Comparison of ENCODE assay signal across 14 cellular contexts in the genomic region with DNA sequence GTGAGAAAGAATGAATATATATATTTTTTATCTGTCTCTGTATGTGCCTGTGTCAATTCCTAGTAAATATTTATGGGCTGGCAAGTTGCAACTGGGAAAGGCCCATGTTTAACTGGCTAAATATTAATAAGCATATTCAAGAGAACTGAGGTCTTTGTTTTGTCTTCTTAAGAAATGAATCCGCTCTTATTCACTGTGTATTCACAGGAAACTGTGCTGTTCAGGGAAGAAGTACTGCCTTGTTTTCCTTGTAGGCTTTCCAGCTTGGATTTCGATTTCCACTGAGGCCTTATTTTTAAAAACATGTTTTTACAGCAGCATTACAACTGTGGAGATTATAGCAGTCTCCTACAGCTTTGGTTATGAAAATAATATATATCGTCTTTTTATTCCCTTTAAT.
DNase-seq lines count a peak whose midpoint lies in the region; ATAC-seq, FAIRE-seq and TF ChIP-seq lines count a peak whose summit lies in the region.
"Had no signal": no experiment of that assay in that cellular context is flagged by ENCODE, and none has a peak within 500 bp of the region (broad histone marks: within the 10 kb centered on the region; RNA-seq: fewer than 3 reads in every experiment).

No MANE protein-coding gene starts in this region.

- H3K9me3 ChIP-seq in ascending aorta (no peaks in the 10 kb centered on the region), prostate gland (no peaks in the 10 kb centered on the region), upper lobe of right lung (no peaks in the 10 kb centered on the region)

- H3K27me3 ChIP-seq in ascending aorta (no peaks in the 10 kb centered on the region), prostate gland (replicated peaks; ENCODE audit: insufficient read depth) (no peaks in the 10 kb centered on the region), upper lobe of right lung (no peaks in the 10 kb centered on the region)
- H3K27me3 ChIP-seq: neural progenitor cell had no signal

- no peak for TF ChIP-seq POLR2A in prostate gland (IDR thresholded peaks at IDR 0.05)

- no peak overlapping the region for H3K4me3 ChIP-seq in ascending aorta
- no peak overlapping the region for H3K4me3 ChIP-seq in fibroblast of the aortic adventitia (ENCODE audit: low read depth, low read length)
- H3K4me3 ChIP-seq in prostate gland = no peak overlapping the region
- H3K4me3 ChIP-seq in upper lobe of right lung = no peak overlapping the region
- H3K4me3 ChIP-seq: neural progenitor cell had no signal

- DNase-seq in COLO829 (ENCODE audit: low spot score) (peak; percentile 92), ascending aorta (ENCODE audit: low spot score in 2 of 2) (no peak), fibroblast of the aortic adventitia (ENCODE audit: low read depth) (peak; percentile 65), prostate gland (ENCODE audit: low spot score) (no peak), AG08396 (ENCODE audit: low spot score) (no peak), urothelium cell line (ENCODE audit: low spot score) (no peak), NCI-H345 (lab: John Stamatoyannopoulos, UW) (no peak), upper lobe of right lung (no peak)
- DNase-seq: activated CD4-positive, alpha-beta T cell treated with anti-CD3 and anti-CD28 coated beads for 36 hours; activated T-cell treated with anti-CD3 and anti-CD28 coated beads for 4 hours; effector CD4-positive, alpha-beta T cell; OCI-M1 had no signal

- no peak for FAIRE-seq in urothelium cell line (lab: Jason Lieb, UNC)

- intact Hi-C loops in ascending aorta (cut with DNase I) = loop anchor here (5.0 kb wide), 1 partner anchor 66 kb away; a partner anchor contains a TSS
- intact Hi-C loops in prostate gland (cut with DNase I) = no loop called here
- intact Hi-C loops in upper lobe of right lung (cut with DNase I) = no loop called here

- peaks cover 0 to 19% of the 10 kb centered on the region in 2 donors for H3K4me1 ChIP-seq in ascending aorta
- peaks cover 18% of the 10 kb centered on the region for H3K4me1 ChIP-seq in prostate gland (replicated peaks)
- peaks cover 5% of the 10 kb centered on the region for H3K4me1 ChIP-seq in upper lobe of right lung

- H3K27ac ChIP-seq in ascending aorta = peak overlapping the region; percentile 50 to 67
- peak overlapping the region; percentile 20 to 45 for H3K27ac ChIP-seq in prostate gland
- no peak overlapping the region for H3K27ac ChIP-seq in upper lobe of right lung
- H3K27ac ChIP-seq: neural progenitor cell had no signal

- no peaks in the 10 kb centered on the region for H3K36me3 ChIP-seq in ascending aorta
- H3K36me3 ChIP-seq in prostate gland = no peaks in the 10 kb centered on the region
- H3K36me3 ChIP-seq in upper lobe of right lung = no peaks in the 10 kb centered on the region
- H3K36me3 ChIP-seq: neural progenitor cell had no signal

- ATAC-seq in upper lobe of right lung = no peak
- ATAC-seq: activated CD4-positive, alpha-beta T cell treated with anti-CD3 and anti-CD28 coated beads for 36 hours; left lobe of liver had no signal

- WGBS in prostate gland = 64% methylated on average over 3 of the region's 3 CpGs

- no peak for TF ChIP-seq CTCF in ascending aorta (IDR thresholded peaks at IDR 0.05)
- no peak for TF ChIP-seq CTCF in fibroblast of the aortic adventitia (IDR thresholded peaks at IDR 0.05; ENCODE audit: insufficient read depth, low read length)
- no peak for TF ChIP-seq CTCF in prostate gland (IDR thresholded peaks at IDR 0.05)
- no peak for TF ChIP-seq CTCF in upper lobe of right lung (IDR thresholded peaks at IDR 0.05)

Comparison
In these comparisons a context has a peak if more than half of its experiments do, and no peak if none do; other contexts are left out.
1. DNase-seq: peak in COLO829 (single experiment) and fibroblast of the aortic adventitia (single experiment); none in ascending aorta (0 of 2), prostate gland (single experiment), AG08396 (single experiment), urothelium cell line (single experiment), NCI-H345 (single experiment) and upper lobe of right lung (single experiment).